In the genomic region with DNA sequence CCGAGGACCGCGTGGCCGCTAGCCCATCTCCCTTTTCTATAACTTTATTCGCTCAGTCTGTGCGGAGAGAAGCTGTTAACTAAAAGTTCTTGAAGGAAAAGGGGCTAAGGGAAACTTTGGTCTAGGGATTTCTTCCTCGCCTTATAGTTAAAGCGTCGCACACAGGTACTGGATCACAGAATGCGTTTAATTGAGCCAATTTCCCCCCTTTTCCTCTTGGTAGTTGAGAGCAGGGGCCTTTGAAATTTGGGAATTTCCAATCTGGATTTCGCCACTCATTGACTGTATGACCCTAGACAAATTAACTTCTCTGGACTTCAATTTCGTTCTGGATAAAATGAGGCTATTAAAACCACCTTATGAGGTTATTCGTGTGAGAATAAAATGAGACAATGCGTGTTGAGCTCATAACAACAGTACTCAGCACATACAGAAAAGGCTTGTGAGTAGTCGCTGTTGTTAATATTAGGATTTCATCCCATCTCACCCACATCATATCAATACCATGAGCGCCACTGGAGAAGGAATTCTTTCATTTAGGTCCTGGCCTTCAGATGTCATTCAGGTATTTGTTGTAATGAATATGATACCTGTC, we compare ENCODE assay signal across 8 cellular contexts. TPM values are rescaled to one million over a fixed set of nuclear protein-coding genes. Genes with fewer than 3 reads are reported as not detected.
DNase-seq lines count a peak whose midpoint lies in the region; ATAC-seq and TF ChIP-seq lines count a peak whose summit lies in the region.

No MANE protein-coding gene starts in this region.

- H3K27me3 ChIP-seq in layer of hippocampus (ENCODE audit: control insufficient read depth, insufficient read depth, low read length) (no peaks in the 10 kb centered on the region), thoracic aorta (replicated peaks; ENCODE audit: insufficient read depth) (no peaks in the 10 kb centered on the region)

- peak overlapping the region; percentile 86 for H3K4me3 ChIP-seq in thoracic aorta

- H3K4me3 Mint-ChIP-seq in activated CD8-positive, alpha-beta memory T cell treated with anti-CD3 and anti-CD28 coated beads, Interleukin-2, amount 10 ng/mL, durations not matched to agents 7 days and 5 days = peak overlapping the region; percentile 78
- H3K4me3 Mint-ChIP-seq in activated naive CD8-positive, alpha-beta T cell treated with anti-CD3 and anti-CD28 coated beads, Interleukin-2, amount 50 U/mL, for 24 hours = peak overlapping the region; percentile 84

- CTCF ChIA-PET in activated CD8-positive, alpha-beta memory T cell treated with anti-CD3 and anti-CD28 coated beads, Interleukin-2, amount 10 ng/mL, durations not matched to agents 7 days and 5 days (lab: Charles Lee) = interaction anchor here (1.2 to 1.7 kb wide), 4 partner anchors 12 to 284 kb away, joined by 3 to 6 read pairs (median 3); a partner anchor contains a TSS

- no peaks in the 10 kb centered on the region for H3K9me3 ChIP-seq in thoracic aorta

- no peak for TF ChIP-seq CTCF in thoracic aorta (IDR thresholded peaks at IDR 0.05)

- H3K36me3 ChIP-seq in thoracic aorta = no peaks in the 10 kb centered on the region

- peaks cover 6 to 11% of the 10 kb centered on the region in 2 donors for H3K4me1 ChIP-seq in thoracic aorta (ENCODE audit: control insufficient read depth in 1 of 2, low read depth in 2 of 2)

- peaks cover 11% of the 10 kb centered on the region for H3K36me3 Mint-ChIP-seq in activated CD8-positive, alpha-beta memory T cell treated with anti-CD3 and anti-CD28 coated beads, Interleukin-2, amount 10 ng/mL, durations not matched to agents 7 days and 5 days
- H3K36me3 Mint-ChIP-seq in activated naive CD8-positive, alpha-beta T cell treated with anti-CD3 and anti-CD28 coated beads, Interleukin-2, amount 50 U/mL, for 24 hours (ENCODE audit: low read depth) = peaks cover 26% of the 10 kb centered on the region

- H3K27me3 Mint-ChIP-seq in activated CD8-positive, alpha-beta memory T cell treated with anti-CD3 and anti-CD28 coated beads, Interleukin-2, amount 10 ng/mL, durations not matched to agents 7 days and 5 days = no peaks in the 10 kb centered on the region
- H3K27me3 Mint-ChIP-seq in activated naive CD8-positive, alpha-beta T cell treated with anti-CD3 and anti-CD28 coated beads, Interleukin-2, amount 50 U/mL, for 24 hours = no peaks in the 10 kb centered on the region

- H3K27ac Mint-ChIP-seq in activated CD8-positive, alpha-beta memory T cell treated with anti-CD3 and anti-CD28 coated beads, Interleukin-2, amount 10 ng/mL, durations not matched to agents 7 days and 5 days = peak overlapping the region; percentile 80
- H3K27ac Mint-ChIP-seq in activated naive CD8-positive, alpha-beta T cell treated with anti-CD3 and anti-CD28 coated beads, Interleukin-2, amount 50 U/mL, for 24 hours = peak overlapping the region; percentile 90

- no peak for DNase-seq in activated CD8-positive, alpha-beta memory T cell treated with anti-CD3 and anti-CD28 coated beads, Interleukin-2, amount 10 ng/mL, durations not matched to agents 7 days and 5 days
- no peak for DNase-seq in activated CD8-positive, alpha-beta memory T cell treated with anti-CD3 and anti-CD28 coated beads for 24 hours
- DNase-seq in activated naive CD8-positive, alpha-beta T cell treated with anti-CD3 and anti-CD28 coated beads, Interleukin-2, amount 50 U/mL, for 24 hours = no peak
- DNase-seq in thoracic aorta (ENCODE audit: low spot score) (no peak), HK-2 (ENCODE audit: unreplicated experiment) (no peak), HCEC 1CT (no peak), NCI-H187 treated with DMSO at 0.1 percent for 48 hours (lab: John Stamatoyannopoulos, UW) (no peak)

- peak overlapping the region; percentile 80 for H3K27ac ChIP-seq in layer of hippocampus (ENCODE audit: low read depth, low read length)
- H3K27ac ChIP-seq in thoracic aorta = peak overlapping the region; percentile 76 to 85

- peaks cover 30% of the 10 kb centered on the region for H3K4me1 Mint-ChIP-seq in activated CD8-positive, alpha-beta memory T cell treated with anti-CD3 and anti-CD28 coated beads, Interleukin-2, amount 10 ng/mL, durations not matched to agents 7 days and 5 days
- H3K4me1 Mint-ChIP-seq in activated naive CD8-positive, alpha-beta T cell treated with anti-CD3 and anti-CD28 coated beads, Interleukin-2, amount 50 U/mL, for 24 hours = peaks cover 31% of the 10 kb centered on the region

- no peak for ATAC-seq in activated CD8-positive, alpha-beta memory T cell treated with anti-CD3 and anti-CD28 coated beads, Interleukin-2, amount 10 ng/mL, durations not matched to agents 7 days and 5 days
- no peak for ATAC-seq in activated naive CD8-positive, alpha-beta T cell treated with anti-CD3 and anti-CD28 coated beads, Interleukin-2, amount 50 U/mL, for 24 hours
- ATAC-seq in thoracic aorta (ENCODE audit: insufficient number of reproducible peaks, low FRiP score, low read depth) = no peak

- H3K9me3 Mint-ChIP-seq in activated CD8-positive, alpha-beta memory T cell treated with anti-CD3 and anti-CD28 coated beads, Interleukin-2, amount 10 ng/mL, durations not matched to agents 7 days and 5 days (ENCODE audit: low read depth) = no peaks in the 10 kb centered on the region
- no peaks in the 10 kb centered on the region for H3K9me3 Mint-ChIP-seq in activated naive CD8-positive, alpha-beta T cell treated with anti-CD3 and anti-CD28 coated beads, Interleukin-2, amount 50 U/mL, for 24 hours

RNA-seq across cellular contexts. Expression of a gene that starts 0.8 kb away (rescaled TPM):
- 10 to 100 TPM; 64.3 to 83.1 TPM for total RNA-seq in activated CD8-positive, alpha-beta memory T cell treated with anti-CD3 and anti-CD28 coated beads, Interleukin-2, amount 10 ng/mL, durations not matched to agents 7 days and 5 days
- total RNA-seq in thoracic aorta = 10 to 100 TPM; 15.2 to 48.0 TPM
